Comparison of ENCODE assay signal across 11 cellular contexts in the genomic region with DNA sequence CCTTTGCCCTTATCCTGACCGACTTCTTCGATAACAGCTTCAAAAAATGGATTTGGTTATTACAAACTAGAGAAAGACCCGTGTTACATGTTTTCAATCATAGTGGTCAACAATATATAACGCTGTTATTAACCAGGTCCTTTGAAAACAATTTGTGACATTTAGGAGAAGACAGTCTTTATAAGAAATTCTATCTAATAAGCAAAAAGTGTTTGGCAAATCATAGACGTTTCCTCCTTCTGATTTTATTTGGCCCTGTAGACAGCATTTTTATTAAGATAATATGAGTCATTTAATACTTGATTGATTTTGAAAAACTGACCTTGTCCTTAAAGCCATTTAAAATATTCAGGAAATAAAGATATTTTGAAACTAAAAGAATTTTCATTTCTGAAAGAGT.
"Had no signal": no experiment of that assay in that cellular context is flagged by ENCODE, and none has a peak within 500 bp of the region (broad histone marks: within the 10 kb centered on the region; RNA-seq: fewer than 3 reads in every experiment).

No MANE protein-coding gene starts in this region.

- H2AFZ ChIP-seq: GM23248, GM23338 had no signal

- DNase-seq: GM23248, GOT3, H7, H9, HCEC 1CT, HFFc6 had no signal

- H3K4me1 ChIP-seq: HAP-1 had no signal

- H3K4me2 ChIP-seq: GM23338 had no signal

- H3K9ac ChIP-seq: GM23248 had no signal

- H3K27ac ChIP-seq: GM23248 had no signal

- FAIRE-seq: H1, H54 had no signal

- H3K9me3 ChIP-seq: HAP-1 had no signal

- H3K4me3 ChIP-seq: GM23248, GM23338, HAP-1 had no signal

- ATAC-seq: GM23338, HCT116 had no signal
